Comparison of ENCODE assay signal across 17 cellular contexts in the genomic region with DNA sequence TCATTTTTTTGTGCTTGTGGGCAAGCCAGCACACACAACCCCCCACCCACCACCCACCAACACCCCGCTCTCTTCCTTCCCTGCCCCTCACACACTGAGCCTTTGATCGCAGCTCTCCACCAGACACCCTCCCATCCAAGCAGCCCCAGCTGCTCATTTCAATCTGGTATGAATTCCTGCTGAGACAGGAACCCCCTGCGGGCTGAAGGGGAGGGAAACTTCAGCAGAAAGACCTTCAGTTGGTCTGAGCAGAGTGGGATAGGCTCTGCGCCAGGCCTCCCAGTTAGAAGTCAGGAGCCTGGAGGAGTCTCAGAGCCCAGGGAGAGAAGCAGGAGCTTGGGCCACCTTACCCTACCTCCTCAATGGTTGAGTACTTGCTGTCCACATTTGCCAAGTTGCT. TPM values are rescaled to one million over a fixed set of nuclear protein-coding genes. Genes with fewer than 3 reads are reported as not detected.
DNase-seq lines count a peak whose midpoint lies in the region; ATAC-seq, FAIRE-seq and TF ChIP-seq lines count a peak whose summit lies in the region.
"Had no signal": no experiment of that assay in that cellular context is flagged by ENCODE, and none has a peak within 500 bp of the region (broad histone marks: within the 10 kb centered on the region; RNA-seq: fewer than 3 reads in every experiment).

No MANE protein-coding gene starts in this region.

- no peak overlapping the region for H3K9ac ChIP-seq in neuronal stem cell (ENCODE audit: low read depth, low read length, poor library complexity)

- H3K9me3 ChIP-seq in neuronal stem cell (replicated peaks in 1 of 2; ENCODE audit: control insufficient read depth in 2 of 2, insufficient read depth in 1 of 2, low read depth in 1 of 2, low read length in 2 of 2) (peaks cover 7 to 14% of the 10 kb centered on the region in 2 donors), BE2C (no peaks in the 10 kb centered on the region)

- no peak overlapping the region for H2BK12ac ChIP-seq in neuronal stem cell (ENCODE audit: low read length)

- DNase-seq in H7: peak; percentile 68
- peak; percentile 73 for DNase-seq in SK-MEL-5 (ENCODE audit: low read depth, low spot score)
- DNase-seq in glutamatergic neuron: no peak
- DNase-seq in neuronal stem cell (ENCODE audit: low spot score): no peak
- no peak for DNase-seq in GM12891 (ENCODE audit: insufficient read length, low spot score)
- no peak for DNase-seq in BE2C
- DNase-seq: activated CD4-positive, alpha-beta T cell treated with anti-CD3 and anti-CD28 coated beads, Interleukin-2, amount 50 U/mL, for 4 hours; dermis blood vessel endothelial cell; immature natural killer cell; KBM-7; NCI-H1417 treated with DMSO at 0.1 percent for 48 hours; NCI-H524 treated with DMSO at 0.1 percent for 48 hours had no signal

- peak overlapping the region; percentile 49 for H3K4me3 Mint-ChIP-seq in glutamatergic neuron (ENCODE audit: unreplicated experiment)
- H3K4me3 Mint-ChIP-seq: stimulated activated memory B cell treated with anti-CD40 and anti-IgM and Interleukin-4, amounts not matched to agents 10 μg/mL and 1 μg/mL and 100 μg/mL, for 72 hours had no signal

- peaks cover 22 to 30% of the 10 kb centered on the region in 2 donors for H3K4me1 ChIP-seq in neuronal stem cell (ENCODE audit: control insufficient read depth in 2 of 2, insufficient read depth in 1 of 2, low read depth in 1 of 2, low read length in 2 of 2)
- no peaks in the 10 kb centered on the region for H3K4me1 ChIP-seq in BE2C

- H3K9me3 Mint-ChIP-seq in glutamatergic neuron (ENCODE audit: unreplicated experiment): peaks cover 6% of the 10 kb centered on the region
- H3K9me3 Mint-ChIP-seq: immature natural killer cell; stimulated activated memory B cell treated with anti-CD40 and anti-IgM and Interleukin-4, amounts not matched to agents 10 μg/mL and 1 μg/mL and 100 μg/mL, for 72 hours had no signal

- H4K91ac ChIP-seq in neuronal stem cell (ENCODE audit: low read depth, low read length, poor library complexity): no peak overlapping the region

- H3K36me3 ChIP-seq in H7 (replicated peaks; ENCODE audit: control insufficient read depth, insufficient read depth, low read length) (no peaks in the 10 kb centered on the region), neuronal stem cell (replicated peaks in 1 of 2; ENCODE audit: control insufficient read depth in 2 of 2, insufficient read depth in 2 of 2, low read length in 2 of 2) (peaks cover 14 to 29% of the 10 kb centered on the region in 2 donors), BE2C (peaks cover 24% of the 10 kb centered on the region)

- H3K4me3 ChIP-seq in H7 (ENCODE audit: insufficient read depth, low read depth, low read length): no peak overlapping the region
- no peak overlapping the region for H3K4me3 ChIP-seq in neuronal stem cell (ENCODE audit: low read length in 2 of 2)
- H3K4me3 ChIP-seq in BE2C (ENCODE audit: low read depth, low read length): no peak overlapping the region

- no peak overlapping the region for H2BK5ac ChIP-seq in neuronal stem cell (ENCODE audit: low read length)

- TF ChIP-seq POLR2A in GM12891 (IDR thresholded peaks at IDR 0.05; ENCODE audit: low read depth, low read length): no peak

- H2BK120ac ChIP-seq in neuronal stem cell (ENCODE audit: low read depth, low read length): no peak overlapping the region

- FAIRE-seq in GM12891 (lab: Jason Lieb, UNC): no peak
- FAIRE-seq: urothelium cell line had no signal

- H3K23ac ChIP-seq in neuronal stem cell (ENCODE audit: low read depth, low read length, poor library complexity): no peak overlapping the region

- no peak overlapping the region for H2AK5ac ChIP-seq in neuronal stem cell (ENCODE audit: low read depth, low read length)

- peak overlapping the region; percentile 7 for H3K27ac ChIP-seq in neuronal stem cell (replicated peaks; ENCODE audit: low read length)

- no peak overlapping the region for H3K14ac ChIP-seq in neuronal stem cell (ENCODE audit: low read length)

- no peak overlapping the region for H3K4me2 ChIP-seq in neuronal stem cell (ENCODE audit: insufficient read depth, low read length, poor library complexity, severe bottlenecking)

- no peak overlapping the region for H4K8ac ChIP-seq in neuronal stem cell (ENCODE audit: low read depth, low read length)

- in situ Hi-C loops in SK-MEL-5 (cut with HindIII; ENCODE audit: low pct_unique_long_range_greater_than_20kb, low sequenced_read_pairs): no loop called here

- peak overlapping the region; percentile 87 for H3K27ac Mint-ChIP-seq in glutamatergic neuron (ENCODE audit: unreplicated experiment)
- H3K27ac Mint-ChIP-seq: immature natural killer cell; stimulated activated memory B cell treated with anti-CD40 and anti-IgM and Interleukin-4, amounts not matched to agents 10 μg/mL and 1 μg/mL and 100 μg/mL, for 72 hours had no signal

- WGBS in neuronal stem cell (ENCODE audit: extremely low coverage in 2 of 2, insufficient read length in 2 of 2, insufficient replicate concordance in 1 of 2), 2 donors: no CpG with 5 or more reads among the region's 4 CpGs

- H2AFZ ChIP-seq in neuronal stem cell (ENCODE audit: low read length): no peak overlapping the region

- H3K36me3 Mint-ChIP-seq in glutamatergic neuron (ENCODE audit: unreplicated experiment): no peaks in the 10 kb centered on the region
- H3K36me3 Mint-ChIP-seq: stimulated activated memory B cell treated with anti-CD40 and anti-IgM and Interleukin-4, amounts not matched to agents 10 μg/mL and 1 μg/mL and 100 μg/mL, for 72 hours had no signal

- H3K18ac ChIP-seq in neuronal stem cell (ENCODE audit: low read length): peak overlapping the region; percentile 60

- ATAC-seq in HG02884 (IDR thresholded peaks at IDR 0.05; ENCODE audit: unreplicated experiment): no peak
- no peak for ATAC-seq in GM18870 (IDR thresholded peaks at IDR 0.05; ENCODE audit: unreplicated experiment)
- ATAC-seq: Right ventricle myocardium inferior; stimulated activated memory B cell treated with anti-CD40 and anti-IgM and Interleukin-4, amounts not matched to agents 10 μg/mL and 1 μg/mL and 100 μg/mL, for 72 hours had no signal

- peaks cover 32% of the 10 kb centered on the region for H3K4me1 Mint-ChIP-seq in glutamatergic neuron (ENCODE audit: low read depth, unreplicated experiment)

- no peak overlapping the region for H3K4ac ChIP-seq in neuronal stem cell (ENCODE audit: low read length)

- peaks cover 7% of the 10 kb centered on the region for H3K27me3 Mint-ChIP-seq in glutamatergic neuron (ENCODE audit: unreplicated experiment)

- H2BK15ac ChIP-seq in neuronal stem cell (ENCODE audit: low read length): no peak overlapping the region

- peaks cover 10% of the 10 kb centered on the region for H3K79me1 ChIP-seq in neuronal stem cell (ENCODE audit: low read depth, low read length)

- TF ChIP-seq CTCF in glutamatergic neuron (IDR thresholded peaks at IDR 0.05; ENCODE audit: partially characterized antibody, unreplicated experiment): no peak
- no peak for TF ChIP-seq CTCF in BE2C (IDR thresholded peaks at IDR 0.05; ENCODE audit: low read depth, low read length)

- peaks cover 31% of the 10 kb centered on the region; the same call in 1 of the 2 replicates for H3K27me3 ChIP-seq in H7 (ENCODE audit: control insufficient read depth, insufficient read depth, low read length)
- peaks cover 0 to 8% (median 0%) of the 10 kb centered on the region in 3 experiments for H3K27me3 ChIP-seq in neuronal stem cell (ENCODE audit: control insufficient read depth in 3 of 3, insufficient read depth in 3 of 3, low read depth in 1 of 3, low read length in 3 of 3)
- H3K27me3 ChIP-seq in BE2C: no peaks in the 10 kb centered on the region

TF ChIP-seq in GM12891, 5 proteins besides CTCF, POLR2A, EP300 and RAD21:
- TF ChIP-seq POLR2AphosphoS5 (IDR thresholded peaks at IDR 0.05; ENCODE audit: low read depth, low read length) (no peak), TAF1 (IDR thresholded peaks at IDR 0.05; ENCODE audit: low read depth, low read length) (no peak), POU2F2 (IDR thresholded peaks at IDR 0.05; ENCODE audit: low read depth, low read length) (no peak), SPI1 (IDR thresholded peaks at IDR 0.05; ENCODE audit: low read depth, low read length) (no peak), PAX5 (IDR thresholded peaks at IDR 0.05; ENCODE audit: insufficient read depth, low read length, severe bottlenecking) (no peak)
TF ChIP-seq in GM12891: peak in this region for 0.

RNA-seq across cellular contexts. Expression of gene PCDHGC5, which starts 7.2 kb away (rescaled TPM):
- total RNA-seq in H7 (2014; rRNA removed; shearing (Covaris generic)): 0.44 and 1.8 TPM in 2 replicates
- total RNA-seq in SK-MEL-5 (2014; rRNA removed; shearing (Covaris generic)): 0.05 and 0.19 TPM in 2 replicates
- 0.13 TPM in 1 of 2 replicates, not detected in the other for polyA plus RNA-seq in SK-MEL-5 (2015; cell fraction: cytosol; rRNA removed)
- polyA plus RNA-seq in SK-MEL-5 (2015; cell fraction: nucleus; rRNA removed): not detected in 2 replicates
- total RNA-seq in glutamatergic neuron (ENCODE audit: unreplicated experiment): 4.0 TPM
- 1.1 TPM for polyA plus RNA-seq in neuronal stem cell (2013, experiment 1 of 2)
- polyA plus RNA-seq in neuronal stem cell (2013, experiment 2 of 2): 1.1 TPM
- 0.05 TPM for polyA plus RNA-seq in GM12891 (2012; ENCODE audit: low read depth, missing spikeins)
- 12.3 TPM for polyA plus RNA-seq in BE2C (2012; ENCODE audit: insufficient read depth, insufficient read length, low read depth)
- polyA plus RNA-seq: immature natural killer cell had no signal

RNA-seq across cellular contexts. Expression of gene PCDHGC4, which starts 11.2 kb away (rescaled TPM):
- total RNA-seq in H7 (2014; rRNA removed; shearing (Covaris generic)): 9.9 and 12.5 TPM in 2 replicates
- total RNA-seq in SK-MEL-5 (2014; rRNA removed; shearing (Covaris generic)): 0.11 TPM in 1 of 2 replicates, not detected in the other
- not detected in 2 replicates for polyA plus RNA-seq in SK-MEL-5 (2015; cell fraction: cytosol; rRNA removed)
- 0.26 TPM in 1 of 2 replicates, not detected in the other for polyA plus RNA-seq in SK-MEL-5 (2015; cell fraction: nucleus; rRNA removed)
- total RNA-seq in glutamatergic neuron (ENCODE audit: unreplicated experiment): 6.7 TPM
- 12.3 TPM for polyA plus RNA-seq in neuronal stem cell (2013, experiment 1 of 2)
- 11.6 TPM for polyA plus RNA-seq in neuronal stem cell (2013, experiment 2 of 2)
- polyA plus RNA-seq in GM12891 (2012; ENCODE audit: low read depth, missing spikeins): 0.14 TPM
- 8.0 TPM for polyA plus RNA-seq in BE2C (2012; ENCODE audit: insufficient read depth, insufficient read length, low read depth)
- polyA plus RNA-seq: immature natural killer cell had no signal

RNA-seq across cellular contexts. Expression of gene PCDHGC3, which starts 20.3 kb away (rescaled TPM):
- 27.4 and 31.7 TPM in 2 replicates for total RNA-seq in H7 (2014; rRNA removed; shearing (Covaris generic))
- total RNA-seq in SK-MEL-5 (2014; rRNA removed; shearing (Covaris generic)): 9.8 and 12.5 TPM in 2 replicates
- polyA plus RNA-seq in SK-MEL-5 (2015; cell fraction: cytosol; rRNA removed): 26.9 and 36.1 TPM in 2 replicates
- polyA plus RNA-seq in SK-MEL-5 (2015; cell fraction: nucleus; rRNA removed): 0.19 and 4.5 TPM in 2 replicates
- total RNA-seq in glutamatergic neuron (ENCODE audit: unreplicated experiment): 40.1 TPM
- 113 TPM for polyA plus RNA-seq in neuronal stem cell (2013, experiment 1 of 2)
- polyA plus RNA-seq in neuronal stem cell (2013, experiment 2 of 2): 116 TPM
- polyA plus RNA-seq in GM12891 (2012; ENCODE audit: low read depth, missing spikeins): 8.0 TPM
- polyA plus RNA-seq in BE2C (2012; ENCODE audit: insufficient read depth, insufficient read length, low read depth): 140 TPM

Comparison
In these comparisons a context has a peak if more than half of its experiments do, and no peak if none do; other contexts are left out.
1. DNase-seq: peak in H7 (single experiment) and SK-MEL-5 (single experiment); none in glutamatergic neuron (single experiment), neuronal stem cell (single experiment), GM12891 (single experiment) and BE2C (single experiment).